19 cellular contexts compared by ENCODE assay signal in the genomic region with DNA sequence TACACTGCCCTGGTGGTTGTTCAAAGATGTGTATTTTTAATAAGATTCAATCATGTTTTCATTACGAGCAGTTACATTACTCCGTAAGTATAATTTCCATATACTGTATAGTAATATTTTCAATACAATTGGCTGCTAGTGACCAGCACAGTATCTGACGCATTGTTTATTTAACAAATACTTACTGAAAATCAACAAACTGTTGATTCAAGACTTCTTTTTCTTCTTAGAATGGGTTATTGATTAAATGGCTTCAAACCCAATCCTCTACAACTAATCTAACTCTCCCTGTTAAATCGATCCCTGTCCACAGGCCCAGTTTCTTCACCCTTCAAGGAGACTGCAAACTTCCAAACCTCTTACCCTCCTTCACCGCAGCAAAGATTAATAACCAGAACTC. TPM values are rescaled to one million over a fixed set of nuclear protein-coding genes. Genes with fewer than 3 reads are reported as not detected.
A peak's percentile ranks its signal among the peaks of the same experiment; 100 is the strongest.
DNase-seq lines count a peak whose midpoint lies in the region; ATAC-seq and TF ChIP-seq lines count a peak whose summit lies in the region.
"Had no signal": no experiment of that assay in that cellular context is flagged by ENCODE, and none has a peak within 500 bp of the region (broad histone marks: within the 10 kb centered on the region; RNA-seq: fewer than 3 reads in every experiment).

No MANE protein-coding gene starts in this region.

- H3K4me3 Mint-ChIP-seq in activated naive CD4-positive, alpha-beta T cell treated with anti-CD3 and anti-CD28 coated beads, Interleukin-2, amount 50 U/mL, for 24 hours: no peak overlapping the region
- H3K4me3 Mint-ChIP-seq in stimulated activated naive B cell treated with anti-CD40 and anti-IgM and Interleukin-4, amounts not matched to agents 10 μg/mL and 1 μg/mL and 100 μg/mL, for 72 hours: no peak overlapping the region
- H3K4me3 Mint-ChIP-seq: CD14-positive monocyte; CD4-positive, alpha-beta T cell; CD8-positive, alpha-beta T cell had no signal

- no peaks in the 10 kb centered on the region for H3K36me3 ChIP-seq in tibial artery
- H3K36me3 ChIP-seq: BE2C, BLaER1 had no signal

- H3K4me1 Mint-ChIP-seq in activated naive CD4-positive, alpha-beta T cell treated with anti-CD3 and anti-CD28 coated beads, Interleukin-2, amount 50 U/mL, for 24 hours: no peaks in the 10 kb centered on the region
- peaks cover 28 to 31% of the 10 kb centered on the region in 2 donors for H3K4me1 Mint-ChIP-seq in stimulated activated naive B cell treated with anti-CD40 and anti-IgM and Interleukin-4, amounts not matched to agents 10 μg/mL and 1 μg/mL and 100 μg/mL, for 72 hours

- no peak for DNase-seq in activated naive CD4-positive, alpha-beta T cell treated with anti-CD3 and anti-CD28 coated beads, Interleukin-2, amount 50 U/mL, for 72 hours (ENCODE audit: low spot score in 2 of 2)
- DNase-seq in stimulated activated naive B cell treated with anti-CD40 and anti-IgM and Interleukin-4, amounts not matched to agents 10 μg/mL and 1 μg/mL and 100 μg/mL, for 72 hours: no peak
- no peak for DNase-seq in tibial artery
- DNase-seq in A172 (ENCODE audit: low spot score): no peak
- DNase-seq: ACHN; BE2C; C1 segment of cervical spinal cord; Caco-2; Calu3; CD4-positive, alpha-beta T cell; CD8-positive, alpha-beta T cell; DMS79 treated with DMSO at 0.1 percent for 48 hours; GF-D8 had no signal

- H3K4me1 ChIP-seq in tibial artery: peaks cover 0 to 90% (median 31%) of the 10 kb centered on the region in 4 donors
- H3K4me1 ChIP-seq: BE2C, BLaER1, Caco-2 had no signal

- no peaks in the 10 kb centered on the region for H3K9me3 Mint-ChIP-seq in activated naive CD4-positive, alpha-beta T cell treated with anti-CD3 and anti-CD28 coated beads, Interleukin-2, amount 50 U/mL, for 24 hours
- H3K9me3 Mint-ChIP-seq in activated naive CD4-positive, alpha-beta T cell treated with anti-CD3 and anti-CD28 coated beads, Interleukin-2, amount 50 U/mL, for 72 hours: no peaks in the 10 kb centered on the region
- H3K9me3 Mint-ChIP-seq in stimulated activated naive B cell treated with anti-CD40 and anti-IgM and Interleukin-4, amounts not matched to agents 10 μg/mL and 1 μg/mL and 100 μg/mL, for 72 hours: no peaks in the 10 kb centered on the region
- H3K9me3 Mint-ChIP-seq: CD14-positive monocyte; CD4-positive, alpha-beta T cell; CD8-positive, alpha-beta T cell had no signal

- no peak for TF ChIP-seq CTCF in VCaP (conservative IDR thresholded peaks at IDR 0.05)
- no peak for TF ChIP-seq CTCF in tibial artery (IDR thresholded peaks at IDR 0.05)

- no peak overlapping the region for H3K4me3 ChIP-seq in tibial artery
- H3K4me3 ChIP-seq: BLaER1 had no signal

- no peaks in the 10 kb centered on the region for H3K9me3 ChIP-seq in tibial artery
- H3K9me3 ChIP-seq: BE2C, BLaER1 had no signal

- intact Hi-C loops in tibial artery (cut with DNase I; ENCODE audit: low total_unique reads): no loop called here

- ATAC-seq in activated naive CD4-positive, alpha-beta T cell treated with anti-CD3 and anti-CD28 coated beads, Interleukin-2, amount 50 U/mL, for 72 hours: no peak
- no peak for ATAC-seq in stimulated activated naive B cell treated with anti-CD40 and anti-IgM and Interleukin-4, amounts not matched to agents 10 μg/mL and 1 μg/mL and 100 μg/mL, for 72 hours (replicated peaks)
- ATAC-seq in HG03108 (IDR thresholded peaks at IDR 0.05; ENCODE audit: unreplicated experiment): no peak
- ATAC-seq: CD8-positive, alpha-beta T cell had no signal

- no peaks in the 10 kb centered on the region for H3K27me3 ChIP-seq in tibial artery
- H3K27me3 ChIP-seq: BE2C, BLaER1 had no signal

- H3K27ac ChIP-seq in VCaP: peak overlapping the region; percentile 96
- peak overlapping the region; percentile 52 to 54 for H3K27ac ChIP-seq in tibial artery
- H3K27ac ChIP-seq: 22Rv1, BLaER1 had no signal

- peak overlapping the region; percentile 1 for H3K27ac Mint-ChIP-seq in activated naive CD4-positive, alpha-beta T cell treated with anti-CD3 and anti-CD28 coated beads, Interleukin-2, amount 50 U/mL, for 24 hours
- no peak overlapping the region for H3K27ac Mint-ChIP-seq in activated naive CD4-positive, alpha-beta T cell treated with anti-CD3 and anti-CD28 coated beads, Interleukin-2, amount 50 U/mL, for 72 hours
- H3K27ac Mint-ChIP-seq in stimulated activated naive B cell treated with anti-CD40 and anti-IgM and Interleukin-4, amounts not matched to agents 10 μg/mL and 1 μg/mL and 100 μg/mL, for 72 hours: peak overlapping the region; percentile 6
- H3K27ac Mint-ChIP-seq: CD14-positive monocyte; CD4-positive, alpha-beta T cell; CD8-positive, alpha-beta T cell had no signal

- no peaks in the 10 kb centered on the region for H3K27me3 Mint-ChIP-seq in activated naive CD4-positive, alpha-beta T cell treated with anti-CD3 and anti-CD28 coated beads, Interleukin-2, amount 50 U/mL, for 24 hours
- no peaks in the 10 kb centered on the region for H3K27me3 Mint-ChIP-seq in stimulated activated naive B cell treated with anti-CD40 and anti-IgM and Interleukin-4, amounts not matched to agents 10 μg/mL and 1 μg/mL and 100 μg/mL, for 72 hours

- no peaks in the 10 kb centered on the region for H3K36me3 Mint-ChIP-seq in activated naive CD4-positive, alpha-beta T cell treated with anti-CD3 and anti-CD28 coated beads, Interleukin-2, amount 50 U/mL, for 24 hours
- no peaks in the 10 kb centered on the region for H3K36me3 Mint-ChIP-seq in activated naive CD4-positive, alpha-beta T cell treated with anti-CD3 and anti-CD28 coated beads, Interleukin-2, amount 50 U/mL, for 72 hours
- peaks cover 0 to 9% of the 10 kb centered on the region in 2 donors for H3K36me3 Mint-ChIP-seq in stimulated activated naive B cell treated with anti-CD40 and anti-IgM and Interleukin-4, amounts not matched to agents 10 μg/mL and 1 μg/mL and 100 μg/mL, for 72 hours
- H3K36me3 Mint-ChIP-seq: CD14-positive monocyte; CD8-positive, alpha-beta T cell had no signal

RNA-seq across cellular contexts. Expression of a gene that starts 18.5 kb away (rescaled TPM):
- under 1 TPM; 0.04 to 0.18 TPM for total RNA-seq in activated naive CD4-positive, alpha-beta T cell treated with anti-CD3 and anti-CD28 coated beads, Interleukin-2, amount 50 U/mL, for 72 hours
- 6.7 and 9.8 TPM in 2 replicates for total RNA-seq in A172 (2014; rRNA removed; shearing (Covaris generic))

Comparison
In these comparisons a context has a peak if more than half of its experiments do, and no peak if none do; other contexts are left out.
1. H3K27ac Mint-ChIP-seq: peak in activated naive CD4-positive, alpha-beta T cell treated with anti-CD3 and anti-CD28 coated beads, Interleukin-2, amount 50 U/mL, for 24 hours (single experiment) and stimulated activated naive B cell treated with anti-CD40 and anti-IgM and Interleukin-4, amounts not matched to agents 10 μg/mL and 1 μg/mL and 100 μg/mL, for 72 hours (single experiment); none in activated naive CD4-positive, alpha-beta T cell treated with anti-CD3 and anti-CD28 coated beads, Interleukin-2, amount 50 U/mL, for 72 hours (0 of 2).